In genomic region chr18:26091047-26091630, GRCh38 we compare ENCODE assay signal across 8 cellular contexts. TPM values are rescaled to one million over a fixed set of nuclear protein-coding genes. Genes with fewer than 3 reads are reported as not detected.
DNase-seq lines count a peak whose midpoint lies in the region; ATAC-seq and TF ChIP-seq lines count a peak whose summit lies in the region.

No MANE protein-coding gene starts in this region.

- H3K27ac ChIP-seq in CD8-positive, alpha-beta memory T cell (ENCODE audit: low read depth, low read length): peak overlapping the region; percentile 94
- H3K27ac ChIP-seq in PC-3 (ENCODE audit: low read length) (peak overlapping the region; percentile 73), upper lobe of left lung (peak overlapping the region; percentile 95 to 99 (median 98))

- H3K9ac ChIP-seq in PC-3 (ENCODE audit: low read length): peak overlapping the region; percentile 89

- no peaks in the 10 kb centered on the region for H3K27me3 ChIP-seq in CD8-positive, alpha-beta memory T cell (ENCODE audit: insufficient read depth, low read length, poor library complexity, severe bottlenecking)
- H3K27me3 ChIP-seq in PC-3 (ENCODE audit: low read length): no peaks in the 10 kb centered on the region
- no peaks in the 10 kb centered on the region for H3K27me3 ChIP-seq in upper lobe of left lung

- DNase-seq in CD8-positive, alpha-beta memory T cell: no peak
- DNase-seq in GM19238 (ENCODE audit: insufficient read length, low spot score) (peak; percentile 31), PC-3 (no peak), choroid plexus epithelial cell (ENCODE audit: low read depth) (no peak), memory B cell (ENCODE audit: low spot score in 2 of 2) (no peak), upper lobe of left lung (peak in 1 of 2 donors; percentile 60), NCI-H128 (lab: John Stamatoyannopoulos, UW; ENCODE audit: unreplicated experiment) (no peak)

- CTCF ChIA-PET in CD8-positive, alpha-beta memory T cell (lab: Charles Lee): interaction anchor here (1.2 kb wide), 1 partner anchor 32 kb away, joined by 3 read pairs; no protein-coding TSS in a partner anchor
- CTCF ChIA-PET in PC-3 (lab: Charles Lee): no interaction called here

- H3K79me2 ChIP-seq in PC-3 (ENCODE audit: low read length): peaks cover 42% of the 10 kb centered on the region

- ATAC-seq in HG03139 (IDR thresholded peaks at IDR 0.05; ENCODE audit: unreplicated experiment): peak; percentile 40
- ATAC-seq in PC-3: peak; percentile 60
- peak; percentile 36 for ATAC-seq in memory B cell (ENCODE audit: low read depth)
- ATAC-seq in upper lobe of left lung (ENCODE audit: low FRiP score in 2 of 2): peak; percentile 63 to 83

- peak overlapping the region; percentile 89 for H3K4me2 ChIP-seq in PC-3 (ENCODE audit: low read length)

- no peak for TF ChIP-seq POLR2A in upper lobe of left lung (IDR thresholded peaks at IDR 0.05)

- peaks cover 23% of the 10 kb centered on the region for H4K20me1 ChIP-seq in PC-3 (ENCODE audit: low read length)

- TF ChIP-seq CTCF in PC-3 (conservative IDR thresholded peaks at IDR 0.05; ENCODE audit: low read depth, low read length) (no peak), choroid plexus epithelial cell (conservative IDR thresholded peaks at IDR 0.05; ENCODE audit: low read depth, low read length) (no peak), upper lobe of left lung (IDR thresholded peaks at IDR 0.05) (no peak)

- WGBS in upper lobe of left lung, 2 donors: 4 to 6% methylated on average over 28 to 29 of the region's 29 CpGs

- H3K9me3 Mint-ChIP-seq in CD8-positive, alpha-beta memory T cell: no peaks in the 10 kb centered on the region
- H3K9me3 Mint-ChIP-seq in memory B cell: no peaks in the 10 kb centered on the region

- H3K27me3 Mint-ChIP-seq in CD8-positive, alpha-beta memory T cell: no peaks in the 10 kb centered on the region
- H3K27me3 Mint-ChIP-seq in memory B cell: no peaks in the 10 kb centered on the region

- H3K4me3 ChIP-seq in CD8-positive, alpha-beta memory T cell (ENCODE audit: low read length): peak overlapping the region; percentile 75
- H3K4me3 ChIP-seq in PC-3 (ENCODE audit: low read length): peak overlapping the region; percentile 99
- peak overlapping the region; percentile 89 for H3K4me3 ChIP-seq in choroid plexus epithelial cell (ENCODE audit: low read depth, low read length)
- H3K4me3 ChIP-seq in upper lobe of left lung: peak overlapping the region; percentile 34 to 96 (median 77)

- POLR2A ChIA-PET in CD8-positive, alpha-beta memory T cell (lab: Charles Lee): interaction anchor here (1.6 kb wide), 1 partner anchor 135 kb away, joined by 7 read pairs; the partner anchor contains the start of gene TAF4B
- POLR2A ChIA-PET in PC-3 (lab: Charles Lee; ENCODE audit: unreplicated experiment): no interaction called here

- no peaks in the 10 kb centered on the region for H3K9me2 ChIP-seq in PC-3 (replicated peaks; ENCODE audit: low read length)

- TSS peak; percentile 87 for BruUV-seq in PC-3 (replicated peaks; lab: Mats Ljungman, UMichigan)

- peaks cover 0 to 24% (median 0%) of the 10 kb centered on the region in 3 donors for H3K36me3 Mint-ChIP-seq in CD8-positive, alpha-beta memory T cell
- peaks cover 3% of the 10 kb centered on the region for H3K36me3 Mint-ChIP-seq in memory B cell

- H3K27ac Mint-ChIP-seq in CD8-positive, alpha-beta memory T cell: peak overlapping the region; percentile 93 to 100 (median 98)
- peak overlapping the region; percentile 98 for H3K27ac Mint-ChIP-seq in memory B cell

- no peak for TF ChIP-seq EP300 in upper lobe of left lung (IDR thresholded peaks at IDR 0.05)

- H3F3A ChIP-seq in PC-3 (ENCODE audit: low read length, unreplicated experiment): no peaks in the 10 kb centered on the region

- H3K4me1 ChIP-seq in CD8-positive, alpha-beta memory T cell (ENCODE audit: insufficient read depth, low read length): peaks cover 23% of the 10 kb centered on the region
- H3K4me1 ChIP-seq in PC-3 (ENCODE audit: insufficient read depth, low read length) (peaks cover 20% of the 10 kb centered on the region), upper lobe of left lung (peaks cover 16 to 26% (median 18%) of the 10 kb centered on the region in 4 donors)

- peak overlapping the region; percentile 90 to 99 (median 96) for H3K4me3 Mint-ChIP-seq in CD8-positive, alpha-beta memory T cell
- peak overlapping the region; percentile 97 for H3K4me3 Mint-ChIP-seq in memory B cell

- intact Hi-C loops in PC-3 (cut with micrococcal nuclease): loop anchor here (2.0 kb wide), 1 partner anchor 458 kb away; the partner anchor contains the start of gene KCTD1

- peak overlapping the region; percentile 90 for H2AFZ ChIP-seq in PC-3 (ENCODE audit: low read length)

- peaks cover 35 to 43% (median 42%) of the 10 kb centered on the region in 3 donors for H3K4me1 Mint-ChIP-seq in CD8-positive, alpha-beta memory T cell
- H3K4me1 Mint-ChIP-seq in memory B cell: peaks cover 22% of the 10 kb centered on the region

- H3K36me3 ChIP-seq in CD8-positive, alpha-beta memory T cell (ENCODE audit: insufficient read depth, low read length): peaks cover 4% of the 10 kb centered on the region
- H3K36me3 ChIP-seq in PC-3 (ENCODE audit: low read depth, low read length) (peaks cover 11% of the 10 kb centered on the region; the same call in 1 of the 2 replicates), upper lobe of left lung (peaks cover 0 to 6% (median 0%) of the 10 kb centered on the region in 4 donors)

- no peaks in the 10 kb centered on the region for H3K9me3 ChIP-seq in CD8-positive, alpha-beta memory T cell (ENCODE audit: low read length)
- no peaks in the 10 kb centered on the region for H3K9me3 ChIP-seq in PC-3 (ENCODE audit: low read length)
- no peaks in the 10 kb centered on the region for H3K9me3 ChIP-seq in upper lobe of left lung

RNA-seq across cellular contexts. Expression of gene SS18, which starts 0.7 kb away (rescaled TPM):
- 10 to 100 TPM; 52.8 to 55.5 TPM for total RNA-seq in CD8-positive, alpha-beta memory T cell
- polyA plus RNA-seq in CD8-positive, alpha-beta memory T cell: 41.3 TPM
- 70.1 and 98.7 TPM in 2 replicates for total RNA-seq in PC-3 (2014; rRNA removed)
- total RNA-seq in upper lobe of left lung: 100 to 1,000 TPM in 1 of 6 donors, 10 to 100 TPM in 5; 49.6 to 122 (median 91.8) TPM

RNA-seq across cellular contexts. Expression of gene PSMA8, which starts 42.5 kb away (rescaled TPM):
- 1 to 10 TPM; 1.4 to 1.7 TPM for total RNA-seq in CD8-positive, alpha-beta memory T cell
- 2.1 TPM for polyA plus RNA-seq in CD8-positive, alpha-beta memory T cell
- total RNA-seq in PC-3 (2014; rRNA removed) (not detected in 2 replicates), upper lobe of left lung (1 to 10 TPM in 1 of 6 donors, not detected in 5; 1.3 TPM)
